ENCODE assay signal across 13 cellular contexts in genomic region chr3:193742628-193743027, GRCh38.
A peak's percentile ranks its signal among the peaks of the same experiment; 100 is the strongest.
DNase-seq lines count a peak whose midpoint lies in the region; ATAC-seq and TF ChIP-seq lines count a peak whose summit lies in the region.
"Had no signal": no experiment of that assay in that cellular context is flagged by ENCODE, and none has a peak within 500 bp of the region (broad histone marks: within the 10 kb centered on the region; RNA-seq: fewer than 3 reads in every experiment).

No MANE protein-coding gene starts in this region.

- DNase-seq in GM10266 (ENCODE audit: extremely low spot score) (peak; percentile 65), GM19240 (ENCODE audit: insufficient read length, low spot score) (peak; percentile 19), lower leg skin (ENCODE audit: low spot score in 2 of 2) (no peak), cardiac septum (ENCODE audit: low spot score) (no peak), Karpas-422 (no peak)
- DNase-seq: activated CD4-positive, CD25-positive, alpha-beta regulatory T cell treated with anti-CD3 and anti-CD28 coated beads, Interleukin-2, amount 50 U/mL, for 72 hours; head of caudate nucleus; stimulated activated CD4-positive, alpha-beta T cell treated with anti-CD3 and anti-CD28 coated beads, Interleukin-4, amount 100 ng/mL, for 1 hour; stomach had no signal

- TF ChIP-seq CTCF in GM10266 (IDR thresholded peaks at IDR 0.05; ENCODE audit: control insufficient read depth, insufficient read depth, low read depth, missing control alignments) (no peak), OCI-LY1 (IDR thresholded peaks at IDR 0.05; ENCODE audit: low read length) (no peak), lower leg skin (IDR thresholded peaks at IDR 0.05) (no peak)

- H3K4me3 ChIP-seq in OCI-LY1 (ENCODE audit: low read depth, low read length, poor library complexity, severe bottlenecking), result no peak overlapping the region
- no peak overlapping the region for H3K4me3 ChIP-seq in lower leg skin (ENCODE audit: low read depth, poor library complexity, severe bottlenecking)
- no peak overlapping the region for H3K4me3 ChIP-seq in Karpas-422 (ENCODE audit: low read length)
- H3K4me3 ChIP-seq: stomach had no signal

- no peaks in the 10 kb centered on the region for H3K9me3 ChIP-seq in OCI-LY1 (ENCODE audit: low read length)
- no peaks in the 10 kb centered on the region for H3K9me3 ChIP-seq in Karpas-422 (ENCODE audit: low read length)
- H3K9me3 ChIP-seq: stomach had no signal

- no peaks in the 10 kb centered on the region for H3K9me2 ChIP-seq in OCI-LY1 (ENCODE audit: low read depth, low read length)
- no peaks in the 10 kb centered on the region for H3K9me2 ChIP-seq in Karpas-422 (replicated peaks; ENCODE audit: insufficient read depth, low read length)

- H4K20me1 ChIP-seq in OCI-LY1 (ENCODE audit: insufficient read depth, low read length), result no peaks in the 10 kb centered on the region
- H4K20me1 ChIP-seq in Karpas-422 (ENCODE audit: insufficient read depth, low read depth, low read length), result no peaks in the 10 kb centered on the region

- H3K36me3 ChIP-seq in OCI-LY1 (ENCODE audit: insufficient read depth, low read length) (no peaks in the 10 kb centered on the region), Karpas-422 (ENCODE audit: insufficient read depth, low read length) (no peaks in the 10 kb centered on the region)
- H3K36me3 ChIP-seq: stomach had no signal

- intact Hi-C loops in lower leg skin (cut with DNase I; ENCODE audit: low total_unique reads) (no loop called here), cardiac septum (cut with DNase I) (no loop called here)

- 88 to 92% methylated on average over 4 of the region's 4 CpGs for WGBS in lower leg skin, 2 donors

- H3K79me2 ChIP-seq in OCI-LY1 (ENCODE audit: insufficient read depth, low read length) (no peaks in the 10 kb centered on the region), Karpas-422 (ENCODE audit: low read length) (no peaks in the 10 kb centered on the region)

- H3K4me2 ChIP-seq in OCI-LY1 (ENCODE audit: low read length) (peak overlapping the region; percentile 10; the same call in 1 of the 2 replicates), Karpas-422 (ENCODE audit: low read depth, low read length, poor library complexity, severe bottlenecking) (no peak overlapping the region)

- no peaks in the 10 kb centered on the region for H3F3A ChIP-seq in OCI-LY1 (ENCODE audit: insufficient read depth, low read length)

- no peaks in the 10 kb centered on the region for H3K27me3 ChIP-seq in OCI-LY1 (ENCODE audit: insufficient read depth, low read length)
- H3K27me3 ChIP-seq in Karpas-422 (ENCODE audit: low read length), result no peaks in the 10 kb centered on the region
- H3K27me3 ChIP-seq: stomach had no signal

- H3K27ac ChIP-seq in OCI-LY1 (ENCODE audit: low read depth, low read length, poor library complexity, severe bottlenecking) (peak overlapping the region; percentile 15), Karpas-422 (ENCODE audit: low read length) (no peak overlapping the region)
- H3K27ac ChIP-seq: stomach had no signal

- TF ChIP-seq POLR2A in lower leg skin (IDR thresholded peaks at IDR 0.05), result no peak

- H3K9ac ChIP-seq in OCI-LY1 (ENCODE audit: low read length) (no peak overlapping the region; the same call in 1 of the 2 replicates), Karpas-422 (ENCODE audit: low read length) (no peak overlapping the region)

- ATAC-seq in HG02870 (IDR thresholded peaks at IDR 0.05; ENCODE audit: unreplicated experiment), result peak; percentile 81
- ATAC-seq in GM18861 (IDR thresholded peaks at IDR 0.05; ENCODE audit: unreplicated experiment), result no peak
- ATAC-seq: activated T-helper 17 cell treated with anti-CD3 and anti-CD28 coated beads, Interleukin-2, amount 50 U/mL, for 72 hours had no signal

- no peak overlapping the region for H2AFZ ChIP-seq in OCI-LY1 (ENCODE audit: low read length)
- H2AFZ ChIP-seq in Karpas-422 (ENCODE audit: low read length), result no peak overlapping the region

- H3K4me1 ChIP-seq in OCI-LY1 (ENCODE audit: insufficient read depth, low read length, severe bottlenecking), result peaks cover 23% of the 10 kb centered on the region
- peaks cover 3% of the 10 kb centered on the region; the same call in 1 of the 2 replicates for H3K4me1 ChIP-seq in Karpas-422 (ENCODE audit: low read length)

Comparison
In these comparisons a context has a peak if more than half of its experiments do, and no peak if none do; other contexts are left out.
1. DNase-seq: peak in GM10266 (single experiment) and GM19240 (single experiment); none in lower leg skin (0 of 2), cardiac septum (single experiment) and Karpas-422 (single experiment).